13 cellular contexts compared by ENCODE assay signal in genomic region chr2:150609831-150610582, GRCh38.
A peak's percentile ranks its signal among the peaks of the same experiment; 100 is the strongest.
DNase-seq lines count a peak whose midpoint lies in the region; ATAC-seq, FAIRE-seq and TF ChIP-seq lines count a peak whose summit lies in the region.
"Had no signal": no experiment of that assay in that cellular context is flagged by ENCODE, and none has a peak within 500 bp of the region (broad histone marks: within the 10 kb centered on the region; RNA-seq: fewer than 3 reads in every experiment).

No MANE protein-coding gene starts in this region.

- H3K4me3 ChIP-seq in A549 (no peak overlapping the region), SK-N-MC (peak overlapping the region; percentile 41), fibroblast of mammary gland (ENCODE audit: control insufficient read depth, low read depth, low read length) (no peak overlapping the region)
- H3K4me3 ChIP-seq: gastroesophageal sphincter had no signal

- DNase-seq in A549 (ENCODE audit: low read depth in 1 of 2, low spot score in 1 of 2) (no peak), GM03348 (ENCODE audit: low spot score) (peak; percentile 76), SK-N-MC (ENCODE audit: low read depth, low spot score) (peak; percentile 39), fibroblast of mammary gland (ENCODE audit: low read depth) (peak; percentile 94), HEK293T (ENCODE audit: extremely low spot score) (no peak), NCI-H2107 treated with DMSO at 0.1 percent for 48 hours (lab: John Stamatoyannopoulos, UW; ENCODE audit: unreplicated experiment) (no peak)
- no peak for DNase-seq in activated CD8-positive, alpha-beta memory T cell treated with anti-CD3 and anti-CD28 coated beads for 24 hours
- DNase-seq: activated CD4-positive, alpha-beta T cell treated with anti-CD3 and anti-CD28 coated beads, Interleukin-2, amount 10 ng/mL, durations not matched to agents 7 days and 5 days; activated naive CD4-positive, alpha-beta T cell; anterior cingulate cortex had no signal

- H3K4me2 ChIP-seq in A549: peak overlapping the region; percentile 48

- no peak for FAIRE-seq in A549 (lab: Jason Lieb, UNC)

- POLR2A ChIA-PET in A549 (lab: Yijun Ruan, JAX) (interaction anchor here (0.5 to 1.7 kb wide), 3 partner anchors 82 to 129 kb away, joined by 3 to 4 read pairs (median 3); no protein-coding TSS in a partner anchor), HEK293T (lab: Yijun Ruan, JAX) (no interaction called here)

- TF ChIP-seq CTCF in A549 (IDR thresholded peaks at IDR 0.05) (no peak), fibroblast of mammary gland (conservative IDR thresholded peaks at IDR 0.05; ENCODE audit: control insufficient read depth, insufficient read depth, low read depth, low read length) (no peak)

- H3K4me1 ChIP-seq in A549: peaks cover 28% of the 10 kb centered on the region

- H3K9me3 ChIP-seq in A549 (no peaks in the 10 kb centered on the region), SK-N-MC (ENCODE audit: low read depth, low read length) (no peaks in the 10 kb centered on the region)
- H3K9me3 ChIP-seq: gastroesophageal sphincter, neutrophil had no signal

- TF ChIP-seq EP300 in A549 (IDR thresholded peaks at IDR 0.05): no peak

- no peak overlapping the region for H3K9ac ChIP-seq in SK-N-MC (ENCODE audit: insufficient read length)

- H3K36me3 ChIP-seq in SK-N-MC (ENCODE audit: insufficient read depth, low read length): no peaks in the 10 kb centered on the region
- H3K36me3 ChIP-seq: gastroesophageal sphincter, neutrophil had no signal

- 39% methylated on average over 4 of the region's 4 CpGs for WGBS in A549 (ENCODE audit: missing lambda C conversion rate)

- TF ChIP-seq RAD21 in A549 (conservative IDR thresholded peaks at IDR 0.05 in 1 of 2, IDR thresholded peaks at IDR 0.05 in 1 of 2): no peak

- no peak for TF ChIP-seq POLR2A in A549 (IDR thresholded peaks at IDR 0.05; ENCODE audit: low read length)

- CTCF ChIA-PET in A549 (lab: Yijun Ruan, JAX): interaction anchor here (0.7 to 2.9 kb wide), 18 partner anchors 9 to 1020 kb away, joined by 3 to 17 read pairs (median 4); no protein-coding TSS in a partner anchor
- CTCF ChIA-PET in HEK293T (lab: Yijun Ruan, JAX): no interaction called here

- ATAC-seq in A549: peak in 1 of 2 experiments; percentile 22; a peak in 2 of 6 replicates
- no peak for ATAC-seq in GM21381 (IDR thresholded peaks at IDR 0.05; ENCODE audit: unreplicated experiment)

- H3K27ac ChIP-seq in A549 (peak overlapping the region; percentile 59 to 65), SK-N-MC (peak overlapping the region; percentile 58; the same call in 1 of the 2 replicates)
- H3K27ac ChIP-seq: gastroesophageal sphincter, neutrophil had no signal

TF ChIP-seq in A549, 52 proteins besides CTCF, POLR2A, EP300 and RAD21:
- TF ChIP-seq MAZ (IDR thresholded peaks at IDR 0.05; ENCODE audit: borderline replicate concordance, low read depth, low read length) (no peak), CBX2 (IDR thresholded peaks at IDR 0.05; ENCODE audit: borderline replicate concordance, low read depth) (no peak), RCOR1 (IDR thresholded peaks at IDR 0.05; ENCODE audit: low read depth, low read length) (no peak), EHMT2 (IDR thresholded peaks at IDR 0.05; ENCODE audit: low read depth) (no peak), CEBPB (IDR thresholded peaks at IDR 0.05) (no peak), FOSL2 (IDR thresholded peaks at IDR 0.05) (no peak), FOSL2 (CRISPR knock-in tag; IDR thresholded peaks at IDR 0.05) (0 out of 2 replicates have a peak, but pooled peaks have one; percentile 27), GATA3 (IDR thresholded peaks at IDR 0.05; ENCODE audit: borderline replicate concordance) (peak; percentile 31; the same call in 1 of the 2 replicates), ZFP36 (IDR thresholded peaks at IDR 0.05; ENCODE audit: borderline replicate concordance, partially characterized antibody) (no peak)

TF ChIP-seq in HEK293T, 16 proteins besides CTCF, POLR2A, EP300 and RAD21:
- TF ChIP-seq LEF1 (IDR thresholded peaks at IDR 0.05; ENCODE audit: borderline replicate concordance): no peak
- no peak for TF ChIP-seq PKNOX1 (IDR thresholded peaks at IDR 0.05)
- no peak for TF ChIP-seq SUZ12 (IDR thresholded peaks at IDR 0.05)
- TF ChIP-seq ELF4 (IDR thresholded peaks at IDR 0.05): no peak
- TF ChIP-seq FOXK2 (IDR thresholded peaks at IDR 0.05): no peak
TF ChIP-seq in HEK293T: peak in this region for 0.

Comparison
In these comparisons a context has a peak if more than half of its experiments do, and no peak if none do; other contexts are left out.
1. DNase-seq: peak in GM03348 (single experiment), SK-N-MC (single experiment) and fibroblast of mammary gland (single experiment); none in A549 (0 of 2), activated CD8-positive, alpha-beta memory T cell treated with anti-CD3 and anti-CD28 coated beads for 24 hours (single experiment), HEK293T (single experiment) and NCI-H2107 treated with DMSO at 0.1 percent for 48 hours (single experiment).